8 cellular contexts compared by ENCODE assay signal in genomic region chr4:122826596-122827257, GRCh38. TPM values are rescaled to one million over a fixed set of nuclear protein-coding genes. Genes with fewer than 3 reads are reported as not detected.
A peak's percentile ranks its signal among the peaks of the same experiment; 100 is the strongest.
DNase-seq lines count a peak whose midpoint lies in the region; ATAC-seq and TF ChIP-seq lines count a peak whose summit lies in the region.

TSS of gene FGF2 (plus strand) at chr4:122826831. CDS start at chr4:122827175, 344 bp downstream.

- H3K36me3 ChIP-seq in GM23338 (ENCODE audit: insufficient read depth): no peaks in the 10 kb centered on the region; the same call in 1 of the 2 replicates
- peaks cover 38% of the 10 kb centered on the region for H3K36me3 ChIP-seq in MG63
- no peaks in the 10 kb centered on the region for H3K36me3 ChIP-seq in neuron (ENCODE audit: insufficient read depth, low read length)

- H3K4me2 ChIP-seq in GM23338: peak within 1 kb of the TSS; percentile 93

- peaks cover 36% of the 10 kb centered on the region for H3K36me3 Mint-ChIP-seq in GM23338 (ENCODE audit: low read depth)
- H3K36me3 Mint-ChIP-seq in activated naive CD8-positive, alpha-beta T cell: no peaks in the 10 kb centered on the region

- H3F3A ChIP-seq in GM23338 (replicated peaks; ENCODE audit: low read depth): peaks cover 9% of the 10 kb centered on the region

- peak within 1 kb of the TSS; percentile 96 for H3K27ac ChIP-seq in GM23338 (ENCODE audit: low read depth)

- H3K27ac Mint-ChIP-seq in GM23338: peak within 1 kb of the TSS; percentile 96
- H3K27ac Mint-ChIP-seq in activated naive CD8-positive, alpha-beta T cell: no peak within 1 kb of the TSS

- no peaks in the 10 kb centered on the region for H3K9me3 Mint-ChIP-seq in GM23338
- H3K9me3 Mint-ChIP-seq in activated naive CD8-positive, alpha-beta T cell (ENCODE audit: low read depth): no peaks in the 10 kb centered on the region

- H3K27me3 Mint-ChIP-seq in GM23338 (ENCODE audit: insufficient read depth, low read depth, poor library complexity): peaks cover 17% of the 10 kb centered on the region
- H3K27me3 Mint-ChIP-seq in activated naive CD8-positive, alpha-beta T cell: peaks cover 54% of the 10 kb centered on the region

- no peaks in the 10 kb centered on the region for H3K9me3 ChIP-seq in MG63
- no peaks in the 10 kb centered on the region for H3K9me3 ChIP-seq in neuron (ENCODE audit: low read length)

- H3K4me1 ChIP-seq in GM23338 (ENCODE audit: insufficient read depth) (peaks cover 36% of the 10 kb centered on the region), neuron (ENCODE audit: insufficient read depth, low read length) (peaks cover 9% of the 10 kb centered on the region)

- H2AFZ ChIP-seq in GM23338 (peak within 1 kb of the TSS; percentile 56; the same call in 1 of the 2 replicates), neuron (ENCODE audit: low read depth, low read length) (peak within 1 kb of the TSS; percentile 88)

- H3K4me3 ChIP-seq in GM23338 (peak within 1 kb of the TSS; percentile 68), MG63 (peak within 1 kb of the TSS; percentile 78), neuron (ENCODE audit: low read length) (peak within 1 kb of the TSS; percentile 61)

- H3K4me3 Mint-ChIP-seq in GM23338: peak within 1 kb of the TSS; percentile 86
- H3K4me3 Mint-ChIP-seq in activated naive CD8-positive, alpha-beta T cell: peak within 1 kb of the TSS; percentile 86

- H3K27me3 ChIP-seq in GM23338 (ENCODE audit: insufficient read depth) (no peaks in the 10 kb centered on the region), MG63 (no peaks in the 10 kb centered on the region), neuron (ENCODE audit: insufficient read depth, low read length) (no peaks in the 10 kb centered on the region)

- ATAC-seq in GM23338: peak; percentile 55

- peaks cover 58% of the 10 kb centered on the region for H3K79me2 ChIP-seq in GM23338 (replicated peaks; ENCODE audit: insufficient read depth)

- H3K4me1 Mint-ChIP-seq in GM23338: peaks cover 43% of the 10 kb centered on the region
- peaks cover 12% of the 10 kb centered on the region for H3K4me1 Mint-ChIP-seq in activated naive CD8-positive, alpha-beta T cell (ENCODE audit: low read depth)

- H3K9me2 ChIP-seq in GM23338 (ENCODE audit: insufficient read depth): no peaks in the 10 kb centered on the region

- H4K20me1 ChIP-seq in GM23338 (replicated peaks; ENCODE audit: insufficient read depth): no peaks in the 10 kb centered on the region; the same call in 1 of the 2 replicates

- DNase-seq in DMS53 (lab: John Stamatoyannopoulos, UW): peak; percentile 47
- no peak for DNase-seq in DMS53 treated with DMSO at 0.1 percent for 48 hours (lab: John Stamatoyannopoulos, UW; ENCODE audit: unreplicated experiment)
- peak; percentile 84 for DNase-seq in GM23338 (ENCODE audit: low spot score)
- DNase-seq in MG63: peak; percentile 83
- peak; percentile 62 for DNase-seq in globus pallidus (ENCODE audit: low spot score)
- DNase-seq in NCI-H526 treated with DMSO at 0.1 percent for 48 hours (lab: John Stamatoyannopoulos, UW): no peak

- TF ChIP-seq CTCF in GM23338 (conservative IDR thresholded peaks at IDR 0.05; ENCODE audit: low read depth in 2 of 2): no peak

TF ChIP-seq in GM23338, 12 proteins besides CTCF, POLR2A, EP300 and RAD21:
- TF ChIP-seq NANOG (IDR thresholded peaks at IDR 0.05; ENCODE audit: borderline replicate concordance) (no peak), POLR2AphosphoS5 (IDR thresholded peaks at IDR 0.05; ENCODE audit: low read depth) (peak; percentile 61), STAT1 (IDR thresholded peaks at IDR 0.05; ENCODE audit: unreplicated experiment) (no peak), CREB1 (CRISPR knock-in tag; IDR thresholded peaks at IDR 0.05; ENCODE audit: low read depth) (peak; percentile 43; the same call in 1 of the 2 replicates)
- TF ChIP-seq, protein P1, sequence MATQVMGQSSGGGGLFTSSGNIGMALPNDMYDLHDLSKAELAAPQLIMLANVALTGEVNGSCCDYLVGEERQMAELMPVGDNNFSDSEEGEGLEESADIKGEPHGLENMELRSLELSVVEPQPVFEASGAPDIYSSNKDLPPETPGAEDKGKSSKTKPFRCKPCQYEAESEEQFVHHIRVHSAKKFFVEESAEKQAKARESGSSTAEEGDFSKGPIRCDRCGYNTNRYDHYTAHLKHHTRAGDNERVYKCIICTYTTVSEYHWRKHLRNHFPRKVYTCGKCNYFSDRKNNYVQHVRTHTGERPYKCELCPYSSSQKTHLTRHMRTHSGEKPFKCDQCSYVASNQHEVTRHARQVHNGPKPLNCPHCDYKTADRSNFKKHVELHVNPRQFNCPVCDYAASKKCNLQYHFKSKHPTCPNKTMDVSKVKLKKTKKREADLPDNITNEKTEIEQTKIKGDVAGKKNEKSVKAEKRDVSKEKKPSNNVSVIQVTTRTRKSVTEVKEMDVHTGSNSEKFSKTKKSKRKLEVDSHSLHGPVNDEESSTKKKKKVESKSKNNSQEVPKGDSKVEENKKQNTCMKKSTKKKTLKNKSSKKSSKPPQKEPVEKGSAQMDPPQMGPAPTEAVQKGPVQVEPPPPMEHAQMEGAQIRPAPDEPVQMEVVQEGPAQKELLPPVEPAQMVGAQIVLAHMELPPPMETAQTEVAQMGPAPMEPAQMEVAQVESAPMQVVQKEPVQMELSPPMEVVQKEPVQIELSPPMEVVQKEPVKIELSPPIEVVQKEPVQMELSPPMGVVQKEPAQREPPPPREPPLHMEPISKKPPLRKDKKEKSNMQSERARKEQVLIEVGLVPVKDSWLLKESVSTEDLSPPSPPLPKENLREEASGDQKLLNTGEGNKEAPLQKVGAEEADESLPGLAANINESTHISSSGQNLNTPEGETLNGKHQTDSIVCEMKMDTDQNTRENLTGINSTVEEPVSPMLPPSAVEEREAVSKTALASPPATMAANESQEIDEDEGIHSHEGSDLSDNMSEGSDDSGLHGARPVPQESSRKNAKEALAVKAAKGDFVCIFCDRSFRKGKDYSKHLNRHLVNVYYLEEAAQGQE (IDR thresholded peaks at IDR 0.05; ENCODE audit: unreplicated experiment): peak; percentile 13

RNA-seq across cellular contexts. Expression of gene FGF2, which starts in this region (rescaled TPM):
- 84.4 and 96.0 TPM in 2 replicates for total RNA-seq in GM23338 (2014; rRNA removed; shearing (Covaris generic))
- polyA plus RNA-seq in GM23338 (2016; fragmentation: Nextera tagmentation; extraction: Ambion mirVana): 28.3 and 28.8 TPM in 2 replicates
- 48.5 and 109 TPM in 2 replicates for total RNA-seq in MG63 (2014; rRNA removed; shearing (Covaris generic); ENCODE audit: low replicate concordance)

Comparison
In these comparisons a context has a peak if more than half of its experiments do, and no peak if none do; other contexts are left out.
1. DNase-seq: peak in DMS53 (single experiment), GM23338 (single experiment), MG63 (single experiment) and globus pallidus (single experiment); none in DMS53 treated with DMSO at 0.1 percent for 48 hours (single experiment) and NCI-H526 treated with DMSO at 0.1 percent for 48 hours (single experiment).
2. Peak in every context shown above with its lines, with median percentiles within 50 percentile points of each other: H3K4me3 ChIP-seq.